Comparison of ENCODE assay signal across 14 cellular contexts in genomic region chr15:31237042-31237324, GRCh38.
DNase-seq lines count a peak whose midpoint lies in the region; ATAC-seq, FAIRE-seq and TF ChIP-seq lines count a peak whose summit lies in the region.
"Had no signal": no experiment of that assay in that cellular context is flagged by ENCODE, and none has a peak within 500 bp of the region (broad histone marks: within the 10 kb centered on the region; RNA-seq: fewer than 3 reads in every experiment).

No MANE protein-coding gene starts in this region.

- H3K9ac ChIP-seq in GM12878 (ENCODE audit: control insufficient read depth, insufficient read depth, low read length) (no peak overlapping the region), muscle layer of colon (ENCODE audit: low read length) (no peak overlapping the region)
- H3K9ac ChIP-seq: KMS-11 had no signal

- TF ChIP-seq CTCF in GM12878 (IDR thresholded peaks at IDR 0.05 in 2 of 3, conservative IDR thresholded peaks at IDR 0.05 in 1 of 3; ENCODE audit: control insufficient read depth in 2 of 3, extremely low read depth in 1 of 3, insufficient read depth in 1 of 3, low read depth in 3 of 3, low read length in 3 of 3) (no peak), tibial nerve (IDR thresholded peaks at IDR 0.05) (no peak)

- H3K9me3 ChIP-seq in GM12878 (replicated peaks; ENCODE audit: control insufficient read depth, insufficient read depth, low read length) (no peaks in the 10 kb centered on the region; the same call in 2 of the 3 replicates), muscle layer of colon (ENCODE audit: low read length) (no peaks in the 10 kb centered on the region), tibial nerve (no peaks in the 10 kb centered on the region)
- H3K9me3 ChIP-seq: SJCRH30 had no signal

- TF ChIP-seq EP300 in GM12878 (IDR thresholded peaks at IDR 0.05; ENCODE audit: borderline replicate concordance in 1 of 2, control insufficient read depth in 1 of 2, low read depth in 2 of 2, low read length in 2 of 2) (no peak), tibial nerve (IDR thresholded peaks at IDR 0.05) (no peak)

- in situ Hi-C loops in GM12878 (cut with MboI): no loop called here

- no peaks in the 10 kb centered on the region for H3K79me2 ChIP-seq in GM12878 (ENCODE audit: control insufficient read depth, insufficient read depth, low read length)

- FAIRE-seq in GM12878 (lab: Jason Lieb, UNC): no peak
- FAIRE-seq: TTC549 had no signal

- no peaks in the 10 kb centered on the region for H3K36me3 Mint-ChIP-seq in activated naive CD8-positive, alpha-beta T cell
- no peaks in the 10 kb centered on the region for H3K36me3 Mint-ChIP-seq in activated naive CD8-positive, alpha-beta T cell treated with anti-CD3 and anti-CD28 coated beads, Interleukin-2, amount 50 U/mL, for 24 hours (ENCODE audit: low read depth)

- H3K9me3 Mint-ChIP-seq in activated naive CD8-positive, alpha-beta T cell (ENCODE audit: low read depth): no peaks in the 10 kb centered on the region
- H3K9me3 Mint-ChIP-seq in activated naive CD8-positive, alpha-beta T cell treated with anti-CD3 and anti-CD28 coated beads, Interleukin-2, amount 50 U/mL, for 24 hours: no peaks in the 10 kb centered on the region

- TF ChIP-seq POLR2A in GM12878 (IDR thresholded peaks at IDR 0.05; ENCODE audit: low read depth, low read length) (no peak), tibial nerve (IDR thresholded peaks at IDR 0.05) (no peak)

- POLR2A ChIA-PET in GM12878 (lab: Charles Lee): interaction anchor here (0.7 to 4.9 kb wide), 10 partner anchors 7 to 89 kb away, joined by 3 to 75 read pairs (median 4); partner anchors contain the start of gene KLF13

- H2AFZ ChIP-seq in GM12878 (ENCODE audit: control insufficient read depth, low read depth, low read length): no peak overlapping the region

- RAD21 ChIA-PET in GM12878 (lab: Charles Lee; ENCODE audit: unreplicated experiment): interaction anchor here (1.0 to 5.6 kb wide), 11 partner anchors 10 to 222 kb away, joined by 3 to 104 read pairs (median 4); partner anchors contain the start of gene KLF13

- no peak for TF ChIP-seq RAD21 in GM12878 (IDR thresholded peaks at IDR 0.05; ENCODE audit: insufficient read depth, low read depth, low read length)

- H3K27me3 ChIP-seq in GM12878 (replicated peaks in 1 of 2; ENCODE audit: control insufficient read depth in 2 of 2, insufficient read depth in 2 of 2, low read length in 1 of 2): no peaks in the 10 kb centered on the region
- no peaks in the 10 kb centered on the region for H3K27me3 ChIP-seq in muscle layer of colon (ENCODE audit: control insufficient read depth in 1 of 2, insufficient read depth in 2 of 2, low read length in 2 of 2)
- no peaks in the 10 kb centered on the region for H3K27me3 ChIP-seq in tibial nerve
- H3K27me3 ChIP-seq: SJCRH30 had no signal

- H3K4me1 ChIP-seq in GM12878 (ENCODE audit: control insufficient read depth, insufficient read depth, low read length) (peaks cover 39% of the 10 kb centered on the region), muscle layer of colon (ENCODE audit: insufficient read depth, low read length) (peaks cover 22% of the 10 kb centered on the region), tibial nerve (peaks cover 0 to 25% (median 16%) of the 10 kb centered on the region in 4 donors)

- H3K27ac ChIP-seq in GM12878 (ENCODE audit: control insufficient read depth, insufficient read depth): peak overlapping the region; percentile 92
- H3K27ac ChIP-seq in muscle layer of colon (ENCODE audit: low read depth, low read length): peak overlapping the region; percentile 88
- H3K27ac ChIP-seq in tibial nerve: peak overlapping the region in 3 of 4 donors; percentile 58 to 90 (median 87)

- DNase-seq in activated naive CD8-positive, alpha-beta T cell treated with anti-CD3 and anti-CD28 coated beads, Interleukin-2, amount 50 U/mL, for 24 hours: no peak
- no peak for DNase-seq in GM12878 (ENCODE audit: low read depth, low spot score)
- DNase-seq in tibial nerve (ENCODE audit: low spot score in 2 of 2): no peak
- no peak for DNase-seq in T-helper 1 cell
- no peak for DNase-seq in stimulated activated naive CD8-positive, alpha-beta T cell treated with anti-CD3 and anti-CD28 coated beads, Interleukin-15, Interleukin-2, amounts not matched to agents 100 U/mL and 50 U/mL, for 24 hours
- DNase-seq: activated CD8-positive, alpha-beta T cell treated with anti-CD3 and anti-CD28 coated beads, Interleukin-2, amount 10 ng/mL, durations not matched to agents 7 days and 5 days; activated naive CD4-positive, alpha-beta T cell; NCI-H526 treated with DMSO at 0.1 percent for 48 hours had no signal

- H3K4me2 ChIP-seq in GM12878 (ENCODE audit: control insufficient read depth, insufficient read depth): no peak overlapping the region

- CTCF ChIA-PET in GM12878 (lab: Yijun Ruan, JAX): interaction anchor here (0.7 to 4.9 kb wide), 10 partner anchors 19 to 252 kb away, joined by 3 to 43 read pairs (median 4); no protein-coding TSS in a partner anchor

- peaks cover 26% of the 10 kb centered on the region for H3K4me1 Mint-ChIP-seq in activated naive CD8-positive, alpha-beta T cell (ENCODE audit: low read depth)
- H3K4me1 Mint-ChIP-seq in activated naive CD8-positive, alpha-beta T cell treated with anti-CD3 and anti-CD28 coated beads, Interleukin-2, amount 50 U/mL, for 24 hours: peaks cover 22% of the 10 kb centered on the region

- no peaks in the 10 kb centered on the region for H4K20me1 ChIP-seq in GM12878 (ENCODE audit: control insufficient read depth, insufficient read depth)

- no peak overlapping the region for H3K4me3 ChIP-seq in GM12878
- peak overlapping the region in 1 of 2 donors; percentile 21 for H3K4me3 ChIP-seq in muscle layer of colon (ENCODE audit: low read depth in 1 of 2, low read length in 2 of 2)
- no peak overlapping the region for H3K4me3 ChIP-seq in tibial nerve

- no peak overlapping the region for H3K4me3 Mint-ChIP-seq in activated naive CD8-positive, alpha-beta T cell
- no peak overlapping the region for H3K4me3 Mint-ChIP-seq in activated naive CD8-positive, alpha-beta T cell treated with anti-CD3 and anti-CD28 coated beads, Interleukin-2, amount 50 U/mL, for 24 hours
- H3K4me3 Mint-ChIP-seq: activated CD8-positive, alpha-beta T cell treated with anti-CD3 and anti-CD28 coated beads, Interleukin-2, amount 10 ng/mL, durations not matched to agents 7 days and 5 days had no signal

- BruUV-seq in GM12878 (replicated peaks; lab: Mats Ljungman, UMichigan): no TSS peak

- no peak for ATAC-seq in activated naive CD8-positive, alpha-beta T cell treated with anti-CD3 and anti-CD28 coated beads, Interleukin-2, amount 50 U/mL, for 24 hours
- ATAC-seq in GM12878 (peak; percentile 13), GM21390 (IDR thresholded peaks at IDR 0.05; ENCODE audit: unreplicated experiment) (no peak)
- ATAC-seq in stimulated activated naive CD8-positive, alpha-beta T cell treated with anti-CD3 and anti-CD28 coated beads, Interleukin-15, Interleukin-2, amounts not matched to agents 100 U/mL and 50 U/mL, for 24 hours: no peak
- ATAC-seq: activated CD8-positive, alpha-beta T cell treated with anti-CD3 and anti-CD28 coated beads, Interleukin-2, amount 10 ng/mL, durations not matched to agents 7 days and 5 days had no signal

- no peaks in the 10 kb centered on the region for H3K36me3 ChIP-seq in GM12878 (ENCODE audit: control insufficient read depth in 2 of 2, insufficient read depth in 2 of 2, low read length in 1 of 2)
- no peaks in the 10 kb centered on the region for H3K36me3 ChIP-seq in muscle layer of colon (ENCODE audit: insufficient read depth, low read length)
- no peaks in the 10 kb centered on the region for H3K36me3 ChIP-seq in tibial nerve
- H3K36me3 ChIP-seq: SJCRH30 had no signal

- H3K27ac Mint-ChIP-seq in activated naive CD8-positive, alpha-beta T cell: peak overlapping the region; percentile 8
- H3K27ac Mint-ChIP-seq in activated naive CD8-positive, alpha-beta T cell treated with anti-CD3 and anti-CD28 coated beads, Interleukin-2, amount 50 U/mL, for 24 hours: no peak overlapping the region
- H3K27ac Mint-ChIP-seq: activated CD8-positive, alpha-beta T cell treated with anti-CD3 and anti-CD28 coated beads, Interleukin-2, amount 10 ng/mL, durations not matched to agents 7 days and 5 days had no signal

- 90% methylated on average over 3 of the region's 3 CpGs for WGBS in GM12878 (ENCODE audit: insufficient coverage, insufficient replicate concordance, low lambda C conversion rate, missing lambda C conversion rate)
- WGBS in tibial nerve, 2 donors: 89 to 93% methylated on average over 3 of the region's 3 CpGs

- SMC1A ChIA-PET in GM12878 (lab: Charles Lee; ENCODE audit: uncharacterized antibody, unreplicated experiment): interaction anchor here (1.1 to 7.7 kb wide), 10 partner anchors 8 to 202 kb away, joined by 3 to 134 read pairs (median 8); partner anchors contain the start of gene KLF13

- no peaks in the 10 kb centered on the region for H3K27me3 Mint-ChIP-seq in activated naive CD8-positive, alpha-beta T cell
- no peaks in the 10 kb centered on the region for H3K27me3 Mint-ChIP-seq in activated naive CD8-positive, alpha-beta T cell treated with anti-CD3 and anti-CD28 coated beads, Interleukin-2, amount 50 U/mL, for 24 hours

- intact Hi-C loops in GM12878 (cut with micrococcal nuclease; ENCODE audit: unreplicated experiment): loop anchor here (2.0 kb wide), 1 partner anchor 18 kb away; no protein-coding TSS in a partner anchor

TF ChIP-seq in GM12878, 131 proteins besides CTCF, POLR2A, EP300 and RAD21:
- no peak for TF ChIP-seq MXI1 (IDR thresholded peaks at IDR 0.05; ENCODE audit: low read depth, low read length)
- TF ChIP-seq PML (IDR thresholded peaks at IDR 0.05; ENCODE audit: low read length): no peak
- no peak for TF ChIP-seq LARP7 (IDR thresholded peaks at IDR 0.05)
- no peak for TF ChIP-seq RELA (IDR thresholded peaks at IDR 0.05; ENCODE audit: borderline replicate concordance, partially characterized antibody)
- TF ChIP-seq RAD51 (IDR thresholded peaks at IDR 0.05): no peak
- TF ChIP-seq FOXK2 (IDR thresholded peaks at IDR 0.05): no peak
